In genomic region chr7:149881328-149882263, GRCh38 we compare ENCODE assay signal across 16 cellular contexts. TPM values are rescaled to one million over a fixed set of nuclear protein-coding genes. Genes with fewer than 3 reads are reported as not detected.
DNase-seq lines count a peak whose midpoint lies in the region; ATAC-seq and TF ChIP-seq lines count a peak whose summit lies in the region.
"Had no signal": no experiment of that assay in that cellular context is flagged by ENCODE, and none has a peak within 500 bp of the region (broad histone marks: within the 10 kb centered on the region; RNA-seq: fewer than 3 reads in every experiment).

No MANE protein-coding gene starts in this region.

- H3K4me3 ChIP-seq in NB4 (ENCODE audit: low read depth, low read length) (no peak overlapping the region), esophagus muscularis mucosa (no peak overlapping the region)
- H3K4me3 ChIP-seq: ascending aorta, K562, lung, tibial artery had no signal

- 86% methylated on average over 17 of the region's 19 CpGs for WGBS in esophagus muscularis mucosa

- no peak for TF ChIP-seq EP300 in esophagus muscularis mucosa (IDR thresholded peaks at IDR 0.05)

- intact Hi-C loops in esophagus muscularis mucosa (cut with DNase I) = loop anchor here (10.0 kb wide), 1 partner anchor 163 kb away; no protein-coding TSS in a partner anchor
- intact Hi-C loops in posterior vena cava (cut with DNase I) = loop anchor here in 1 of 2 donors (10.0 kb wide), 1 partner anchor 163 kb away; no protein-coding TSS in a partner anchor

- H3K27me3 ChIP-seq in esophagus muscularis mucosa = no peaks in the 10 kb centered on the region
- H3K27me3 ChIP-seq: ascending aorta, tibial artery had no signal

- DNase-seq in ELF-1 (ENCODE audit: low read depth, low spot score) = peak; percentile 0
- peak; percentile 2 for DNase-seq in NB4 (ENCODE audit: low read depth)
- peak; percentile 74 for DNase-seq in esophagus muscularis mucosa (ENCODE audit: extremely low spot score)
- DNase-seq in posterior vena cava (ENCODE audit: low spot score) = peak; percentile 79
- DNase-seq in stimulated activated CD4-positive, alpha-beta T cell treated with anti-CD3 and anti-CD28 coated beads, Interleukin-12 subunit alpha, Interleukin-12 subunit beta, amount 100 ng/mL, for 4 hours = no peak
- no peak for DNase-seq in NCI-H146 treated with DMSO at 0.1 percent for 48 hours (lab: John Stamatoyannopoulos, UW; ENCODE audit: unreplicated experiment)
- DNase-seq: activated CD4-positive, alpha-beta T cell treated with anti-CD3 and anti-CD28 coated beads, Interleukin-2, amount 10 ng/mL, durations not matched to agents 24 days and 14 days; activated gamma-delta T cell treated with Interleukin-2 at 50 U/mL for 16 hours; HFFc6; NCI-H2081 treated with DMSO at 0.1 percent for 48 hours; tibial artery had no signal

- H3K36me3 ChIP-seq in esophagus muscularis mucosa = peaks cover 0 to 22% (median 17%) of the 10 kb centered on the region in 4 donors

- no peaks in the 10 kb centered on the region for H3K9me3 ChIP-seq in esophagus muscularis mucosa
- H3K9me3 ChIP-seq: ascending aorta, tibial artery had no signal

- peak overlapping the region in 3 of 4 donors; percentile 27 to 56 (median 45) for H3K27ac ChIP-seq in esophagus muscularis mucosa (replicated peaks in 1 of 4)
- H3K27ac ChIP-seq: ascending aorta, RWPE1, tibial artery had no signal

- no peak for ATAC-seq in HG03520 (IDR thresholded peaks at IDR 0.05; ENCODE audit: unreplicated experiment)
- ATAC-seq: K562 had no signal

- TF ChIP-seq CTCF in NB4 (IDR thresholded peaks at IDR 0.05; ENCODE audit: low read depth, low read length) (no peak), esophagus muscularis mucosa (IDR thresholded peaks at IDR 0.05) (no peak)

- TF ChIP-seq POLR2A in NB4 (IDR thresholded peaks at IDR 0.05; ENCODE audit: extremely low read depth, insufficient read length) (no peak), esophagus muscularis mucosa (IDR thresholded peaks at IDR 0.05; ENCODE audit: low read depth) (no peak)

- H3K4me1 ChIP-seq in esophagus muscularis mucosa = peaks cover 29 to 43% (median 41%) of the 10 kb centered on the region in 4 donors

RNA-seq across cellular contexts. Expression of gene ATP6V0E2, which starts 7.8 kb away (rescaled TPM):
- total RNA-seq in esophagus muscularis mucosa (10 to 100 TPM; 17.9 to 55.1 (median 32.7) TPM), posterior vena cava (10 to 100 TPM; 13.0 to 13.2 TPM)

RNA-seq across cellular contexts. Expression of gene ZNF862, which starts 43.4 kb away (rescaled TPM):
- 10 to 100 TPM in 3 of 4 donors, 1 to 10 TPM in 1; 9.1 to 17.1 (median 13.3) TPM for total RNA-seq in esophagus muscularis mucosa
- total RNA-seq in posterior vena cava = 10 to 100 TPM; 12.6 to 14.2 TPM

Comparison
In these comparisons a context has a peak if more than half of its experiments do, and no peak if none do; other contexts are left out.
1. DNase-seq: peak in ELF-1 (single experiment), NB4 (single experiment), esophagus muscularis mucosa (single experiment) and posterior vena cava (single experiment); none in stimulated activated CD4-positive, alpha-beta T cell treated with anti-CD3 and anti-CD28 coated beads, Interleukin-12 subunit alpha, Interleukin-12 subunit beta, amount 100 ng/mL, for 4 hours (single experiment) and NCI-H146 treated with DMSO at 0.1 percent for 48 hours (single experiment).